Comparison of ENCODE assay signal across 9 cellular contexts in genomic region chr5:59731829-59732228, GRCh38.
"Had no signal": no experiment of that assay in that cellular context is flagged by ENCODE, and none has a peak within 500 bp of the region (broad histone marks: within the 10 kb centered on the region; RNA-seq: fewer than 3 reads in every experiment).

No MANE protein-coding gene starts in this region.

- H3K9me3 ChIP-seq: HAP-1 had no signal

- H3K9me3 Mint-ChIP-seq: HFFc6 had no signal

- H3K4me3 Mint-ChIP-seq: HFFc6 had no signal

- H3K4me1 ChIP-seq: HAP-1 had no signal

- H3K27ac Mint-ChIP-seq: HFFc6 had no signal

- H3K36me3 ChIP-seq: HAP-1 had no signal

- H2AFZ ChIP-seq: GM23248 had no signal

- H3K27ac ChIP-seq: GM23248 had no signal

- H3K4me3 ChIP-seq: GM23248, HAP-1, K562 had no signal

- H3K9ac ChIP-seq: GM23248 had no signal

- ATAC-seq: HCT116, K562 had no signal

- DNase-seq: GM23248, GOT3, H7, HFFc6, KG1 had no signal

- FAIRE-seq: HTR-8/SVneo, K562 had no signal
